ENCODE assay signal across 28 cellular contexts in the genomic region with DNA sequence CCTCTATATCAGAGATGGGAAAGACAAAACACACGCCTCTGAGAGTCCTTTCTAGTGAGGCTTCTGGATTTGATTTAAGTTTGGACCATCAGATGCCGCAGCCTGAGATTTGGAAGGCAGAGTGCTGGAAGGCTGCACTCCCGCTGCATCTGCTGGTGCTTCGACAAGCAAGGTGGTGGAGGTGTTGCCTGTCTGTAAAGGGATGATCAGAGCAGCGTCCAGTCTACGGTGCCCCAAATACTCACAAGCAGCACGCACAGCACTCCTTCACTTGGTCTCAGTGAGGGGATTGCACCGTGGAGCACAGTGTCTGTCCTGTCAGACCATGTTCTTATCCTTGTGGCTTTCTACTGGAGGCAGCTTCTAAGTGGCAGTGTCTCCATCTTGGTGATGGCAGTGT.
"Had no signal": no experiment of that assay in that cellular context is flagged by ENCODE, and none has a peak within 500 bp of the region (broad histone marks: within the 10 kb centered on the region; RNA-seq: fewer than 3 reads in every experiment).

No MANE protein-coding gene starts in this region.

- H3K4me3 Mint-ChIP-seq: activated CD4-positive, alpha-beta memory T cell treated with anti-CD3 and anti-CD28 coated beads for 36 hours; activated CD4-positive, alpha-beta T cell treated with anti-CD3 and anti-CD28 coated beads for 36 hours; activated CD4-positive, alpha-beta T cell treated with anti-CD3 and anti-CD28 coated beads, Interleukin-2, amount 10 ng/mL, durations not matched to agents 24 days and 14 days; activated CD8-positive, alpha-beta T cell treated with anti-CD3 and anti-CD28 coated beads, Interleukin-2, amount 10 ng/mL, durations not matched to agents 7 days and 5 days; activated naive CD4-positive, alpha-beta T cell treated with anti-CD3 and anti-CD28 coated beads for 36 hours; activated naive CD4-positive, alpha-beta T cell treated with anti-CD3 and anti-CD28 coated beads, Interleukin-2, amount 50 U/mL, for 24 hours; activated naive CD8-positive, alpha-beta T cell treated with anti-CD3 and anti-CD28 coated beads for 36 hours; activated naive CD8-positive, alpha-beta T cell treated with anti-CD3 and anti-CD28 coated beads, Interleukin-2, amount 50 U/mL, for 24 hours; activated T-cell treated with anti-CD3 and anti-CD28 coated beads, Interleukin-2, amount 50 U/mL, for 4 hours; activated T-helper 17 cell treated with anti-CD3 and anti-CD28 coated beads, Interleukin-2, amount 50 U/mL, for 72 hours had no signal

- H3K27ac ChIP-seq: adrenal gland, body of pancreas, cardiac muscle cell, colonic mucosa, dorsolateral prefrontal cortex, esophagus muscularis mucosa, foreskin keratinocyte, gastroesophageal sphincter had no signal

- H3K27me3 ChIP-seq: adrenal gland, body of pancreas, cardiac muscle cell, colonic mucosa, dorsolateral prefrontal cortex, esophagus muscularis mucosa, foreskin keratinocyte, gastroesophageal sphincter had no signal

- H3K9me3 Mint-ChIP-seq: activated naive CD4-positive, alpha-beta T cell treated with anti-CD3 and anti-CD28 coated beads, Interleukin-2, amount 50 U/mL, for 24 hours; activated T-helper 17 cell treated with anti-CD3 and anti-CD28 coated beads, Interleukin-2, amount 50 U/mL, for 72 hours had no signal

- H3K36me3 ChIP-seq: adrenal gland, cardiac muscle cell, colonic mucosa, esophagus muscularis mucosa, gastroesophageal sphincter had no signal

- H3K27ac Mint-ChIP-seq: activated CD4-positive, alpha-beta memory T cell treated with anti-CD3 and anti-CD28 coated beads for 36 hours; activated CD4-positive, alpha-beta T cell treated with anti-CD3 and anti-CD28 coated beads for 36 hours; activated CD4-positive, alpha-beta T cell treated with anti-CD3 and anti-CD28 coated beads, Interleukin-2, amount 10 ng/mL, durations not matched to agents 24 days and 14 days; activated CD8-positive, alpha-beta T cell treated with anti-CD3 and anti-CD28 coated beads, Interleukin-2, amount 10 ng/mL, durations not matched to agents 7 days and 5 days; activated naive CD4-positive, alpha-beta T cell treated with anti-CD3 and anti-CD28 coated beads for 36 hours; activated naive CD4-positive, alpha-beta T cell treated with anti-CD3 and anti-CD28 coated beads, Interleukin-2, amount 50 U/mL, for 24 hours; activated naive CD8-positive, alpha-beta T cell treated with anti-CD3 and anti-CD28 coated beads for 36 hours; activated naive CD8-positive, alpha-beta T cell treated with anti-CD3 and anti-CD28 coated beads, Interleukin-2, amount 50 U/mL, for 24 hours; activated T-helper 17 cell treated with anti-CD3 and anti-CD28 coated beads, Interleukin-2, amount 50 U/mL, for 72 hours had no signal

- H3K9me3 ChIP-seq: adrenal gland, body of pancreas, colonic mucosa had no signal

- H3K27me3 Mint-ChIP-seq: activated CD4-positive, alpha-beta memory T cell treated with anti-CD3 and anti-CD28 coated beads for 36 hours; activated CD4-positive, alpha-beta T cell treated with anti-CD3 and anti-CD28 coated beads for 36 hours; activated naive CD4-positive, alpha-beta T cell treated with anti-CD3 and anti-CD28 coated beads, Interleukin-2, amount 50 U/mL, for 24 hours; activated naive CD8-positive, alpha-beta T cell treated with anti-CD3 and anti-CD28 coated beads for 36 hours; activated naive CD8-positive, alpha-beta T cell treated with anti-CD3 and anti-CD28 coated beads, Interleukin-2, amount 50 U/mL, for 24 hours; activated T-helper 17 cell treated with anti-CD3 and anti-CD28 coated beads, Interleukin-2, amount 50 U/mL, for 72 hours had no signal

- ATAC-seq: activated CD4-positive, alpha-beta T cell treated with anti-CD3 and anti-CD28 coated beads for 36 hours; activated CD8-positive, alpha-beta T cell treated with anti-CD3 and anti-CD28 coated beads, Interleukin-2, amount 10 ng/mL, durations not matched to agents 7 days and 5 days; activated naive CD8-positive, alpha-beta T cell treated with anti-CD3 and anti-CD28 coated beads, Interleukin-2, amount 50 U/mL, for 24 hours; activated T-cell treated with anti-CD3 and anti-CD28 coated beads, Interleukin-2, amount 50 U/mL, for 4 hours; activated T-helper 17 cell treated with anti-CD3 and anti-CD28 coated beads, Interleukin-2, amount 50 U/mL, for 72 hours; body of pancreas; foreskin keratinocyte; gastroesophageal sphincter had no signal

- H3K36me3 Mint-ChIP-seq: activated CD4-positive, alpha-beta memory T cell treated with anti-CD3 and anti-CD28 coated beads for 36 hours had no signal

- H3K4me3 ChIP-seq: adrenal gland, body of pancreas, cardiac muscle cell, colonic mucosa, dorsolateral prefrontal cortex, esophagus muscularis mucosa, gastroesophageal sphincter had no signal

- H3K4me1 ChIP-seq: adrenal gland, body of pancreas, colonic mucosa, esophagus muscularis mucosa, foreskin keratinocyte, gastroesophageal sphincter had no signal

- DNase-seq: activated CD4-positive, alpha-beta memory T cell treated with anti-CD3 and anti-CD28 coated beads for 36 hours; activated CD4-positive, alpha-beta T cell treated with anti-CD3 and anti-CD28 coated beads for 36 hours; activated CD4-positive, alpha-beta T cell treated with anti-CD3 and anti-CD28 coated beads, Interleukin-2, amount 10 ng/mL, durations not matched to agents 24 days and 14 days; activated CD4-positive, CD25-positive, alpha-beta regulatory T cell; activated CD4-positive, CD25-positive, alpha-beta regulatory T cell treated with anti-CD3 and anti-CD28 coated beads, Interleukin-2, amount 50 U/mL, for 72 hours; activated CD8-positive, alpha-beta T cell treated with anti-CD3 and anti-CD28 coated beads, Interleukin-2, amount 10 ng/mL, durations not matched to agents 7 days and 5 days; activated effector memory CD4-positive, alpha-beta T cell treated with Interleukin-2 at 50 U/mL for 16 hours; activated naive CD4-positive, alpha-beta T cell treated with anti-CD3 and anti-CD28 coated beads for 36 hours; activated naive CD8-positive, alpha-beta T cell treated with anti-CD3 and anti-CD28 coated beads for 36 hours; activated naive CD8-positive, alpha-beta T cell treated with anti-CD3 and anti-CD28 coated beads, Interleukin-2, amount 50 U/mL, for 24 hours; activated T-cell treated with anti-CD3 and anti-CD28 coated beads, Interleukin-2, amount 50 U/mL, for 4 hours; adrenal gland; amygdala; aorta; body of pancreas; central memory CD4-positive, alpha-beta T cell; cerebellar nuclear complex; colonic mucosa; dorsolateral prefrontal cortex; effector memory CD4-positive, alpha-beta T cell; erythroblast; foreskin keratinocyte; T-helper 2 cell had no signal
